Comparison of ENCODE assay signal across 8 cellular contexts in the genomic region with DNA sequence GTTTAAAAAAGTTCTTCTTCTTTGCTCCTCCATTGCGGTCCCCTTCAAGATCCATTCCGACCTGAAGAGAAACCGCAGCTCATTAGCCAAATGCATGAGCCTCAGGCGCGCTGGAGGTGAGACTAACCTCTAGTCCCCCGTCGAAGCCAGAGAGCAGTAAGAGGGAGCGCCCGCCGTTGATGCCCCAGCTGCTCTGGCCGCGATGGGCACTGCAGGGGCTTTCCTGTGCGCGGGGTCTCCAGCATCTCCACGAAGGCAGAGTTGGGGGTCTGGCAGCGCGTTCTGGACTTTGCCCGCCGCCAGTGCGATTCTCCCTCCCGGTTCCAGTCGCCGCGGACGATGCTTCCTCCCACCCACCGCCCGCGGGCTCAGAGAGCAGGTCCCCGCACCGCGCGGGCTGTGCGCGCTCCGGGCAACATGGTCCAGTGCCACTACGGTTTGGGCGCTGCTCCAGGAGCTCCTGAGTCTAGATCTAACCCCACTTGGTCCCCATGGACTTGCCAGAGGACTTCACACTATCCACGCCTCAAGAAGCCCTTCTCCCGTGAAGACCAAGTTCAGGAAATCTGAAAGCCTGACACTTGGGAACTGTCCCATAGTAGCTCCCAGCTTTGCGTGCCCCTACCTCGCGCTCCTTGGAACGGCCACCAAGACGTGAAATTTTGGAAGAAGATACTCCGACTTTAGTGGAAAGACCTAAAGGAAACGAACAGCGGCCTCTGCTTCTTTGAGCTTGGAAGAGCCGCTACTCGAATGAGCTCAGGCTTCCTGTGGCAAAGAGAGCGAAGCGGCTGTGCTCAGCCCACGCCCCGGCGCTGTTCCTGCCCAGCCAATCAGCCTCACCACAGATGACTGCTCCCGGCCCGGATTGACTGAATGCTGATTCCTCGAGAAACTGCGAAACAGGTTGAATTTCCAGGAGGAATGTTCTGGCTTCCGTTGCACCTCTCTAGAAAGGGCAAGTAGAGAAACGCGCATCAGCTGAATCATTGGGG. TPM values are rescaled to one million over a fixed set of nuclear protein-coding genes. Genes with fewer than 3 reads are reported as not detected.
DNase-seq lines count a peak whose midpoint lies in the region; ATAC-seq, FAIRE-seq and TF ChIP-seq lines count a peak whose summit lies in the region.

A gene (minus strand): TSS at position 755 of the 995 bp plus-strand sequence. CDS start 700 bp downstream, at position 55.

- no peak within 1 kb of the TSS for H3K27ac Mint-ChIP-seq in activated naive CD4-positive, alpha-beta T cell treated with anti-CD3 and anti-CD28 coated beads, Interleukin-2, amount 50 U/mL, for 24 hours

- H3K36me3 ChIP-seq in cardiac muscle cell (no peaks in the 10 kb centered on the region), ovary (no peaks in the 10 kb centered on the region), upper lobe of left lung (no peaks in the 10 kb centered on the region)

- H3K9me3 ChIP-seq in cardiac muscle cell (ENCODE audit: low read depth) (no peaks in the 10 kb centered on the region), ovary (no peaks in the 10 kb centered on the region), upper lobe of left lung (no peaks in the 10 kb centered on the region)

- H3K27me3 ChIP-seq in cardiac muscle cell (peaks cover 89% of the 10 kb centered on the region), ovary (no peaks in the 10 kb centered on the region), upper lobe of left lung (peaks cover 0 to 4% (median 0%) of the 10 kb centered on the region in 4 donors)

- DNase-seq in NCI-H82 (lab: John Stamatoyannopoulos, UW) (peak; percentile 51), NCI-H82 treated with DMSO at 0.1 percent for 48 hours (lab: John Stamatoyannopoulos, UW; ENCODE audit: unreplicated experiment) (no peak), RCC 7860 (ENCODE audit: low spot score) (peak; percentile 79), cardiac muscle cell (ENCODE audit: low read depth in 1 of 2, low spot score in 1 of 2) (peak; percentile 33 to 59), ovary (peak; percentile 14 to 64 (median 41)), upper lobe of left lung (peak; percentile 28 to 84)

- ATAC-seq in HG02973 (IDR thresholded peaks at IDR 0.05; ENCODE audit: unreplicated experiment) = peak; percentile 58
- ATAC-seq in upper lobe of left lung (ENCODE audit: low FRiP score in 2 of 2) = peak; percentile 88 to 91

- peak; percentile 86 for FAIRE-seq in RCC 7860 (lab: Jason Lieb, UNC)

- TF ChIP-seq EP300 in ovary (IDR thresholded peaks at IDR 0.05) (no peak), upper lobe of left lung (IDR thresholded peaks at IDR 0.05) (no peak)

- intact Hi-C loops in ovary (cut with DNase I) = no loop called here

- peaks cover 24% of the 10 kb centered on the region for H3K27me3 Mint-ChIP-seq in activated naive CD4-positive, alpha-beta T cell treated with anti-CD3 and anti-CD28 coated beads, Interleukin-2, amount 50 U/mL, for 24 hours

- TF ChIP-seq POLR2A in ovary (IDR thresholded peaks at IDR 0.05) (no peak), upper lobe of left lung (IDR thresholded peaks at IDR 0.05) (peak in 1 of 4 donors; percentile 34)

- H3K4me3 ChIP-seq in cardiac muscle cell = peak within 1 kb of the TSS; percentile 17
- peak within 1 kb of the TSS; percentile 38 for H3K4me3 ChIP-seq in ovary
- H3K4me3 ChIP-seq in upper lobe of left lung = peak within 1 kb of the TSS in 3 of 4 donors; percentile 22 to 51 (median 45)

- H3K4me3 Mint-ChIP-seq in activated naive CD4-positive, alpha-beta T cell treated with anti-CD3 and anti-CD28 coated beads, Interleukin-2, amount 50 U/mL, for 24 hours = peak within 1 kb of the TSS; percentile 77

- H3K4me1 Mint-ChIP-seq in activated naive CD4-positive, alpha-beta T cell treated with anti-CD3 and anti-CD28 coated beads, Interleukin-2, amount 50 U/mL, for 24 hours = peaks cover 29% of the 10 kb centered on the region

- 1 to 3% (median 3%) methylated on average over 61 of the region's 61 CpGs for WGBS in ovary, 3 donors
- WGBS in upper lobe of left lung, 2 donors = 4 to 5% methylated on average over 26 to 53 of the region's 61 CpGs

- no peaks in the 10 kb centered on the region for H3K4me1 ChIP-seq in cardiac muscle cell (ENCODE audit: low read depth)
- H3K4me1 ChIP-seq in ovary (ENCODE audit: insufficient read depth) = no peaks in the 10 kb centered on the region
- peaks cover 0 to 13% (median 11%) of the 10 kb centered on the region in 4 donors for H3K4me1 ChIP-seq in upper lobe of left lung

- no peak for TF ChIP-seq CTCF in cardiac muscle cell (IDR thresholded peaks at IDR 0.05; ENCODE audit: low read depth, low read length)
- no peak for TF ChIP-seq CTCF in ovary (IDR thresholded peaks at IDR 0.05)
- TF ChIP-seq CTCF in upper lobe of left lung (IDR thresholded peaks at IDR 0.05) = no peak

- H3K27ac ChIP-seq in cardiac muscle cell (no peak within 1 kb of the TSS), ovary (no peak within 1 kb of the TSS), upper lobe of left lung (peak within 1 kb of the TSS in 2 of 4 donors; percentile 1 to 39)

- peaks cover 1% of the 10 kb centered on the region for H3K36me3 Mint-ChIP-seq in activated naive CD4-positive, alpha-beta T cell treated with anti-CD3 and anti-CD28 coated beads, Interleukin-2, amount 50 U/mL, for 24 hours

- no peaks in the 10 kb centered on the region for H3K9me3 Mint-ChIP-seq in activated naive CD4-positive, alpha-beta T cell treated with anti-CD3 and anti-CD28 coated beads, Interleukin-2, amount 50 U/mL, for 24 hours

RNA-seq across cellular contexts. Expression of the gene that starts here (rescaled TPM):
- total RNA-seq in cardiac muscle cell = not detected in 2 replicates
- 0.70 TPM in 1 of 2 replicates, not detected in the other for polyA plus RNA-seq in cardiac muscle cell
- total RNA-seq in ovary = 10 to 100 TPM in 2 of 7 donors, 1 to 10 TPM in 5; 3.4 to 22.8 (median 8.1) TPM
- 1 to 10 TPM; 6.3 to 9.2 TPM for polyA plus RNA-seq in ovary
- total RNA-seq in upper lobe of left lung = 10 to 100 TPM in 1 of 6 donors, 1 to 10 TPM in 5; 2.2 to 14.1 (median 4.1) TPM

Comparison
In these comparisons a context has a peak if more than half of its experiments do, and no peak if none do; other contexts are left out.
1. Peak in DNase-seq and H3K4me3 ChIP-seq in cardiac muscle cell; RNA of the gene not detected or under 1 TPM.